23 cellular contexts compared by ENCODE assay signal in genomic region chr5:177175336-177175735, GRCh38.
"Had no signal": no experiment of that assay in that cellular context is flagged by ENCODE, and none has a peak within 500 bp of the region (broad histone marks: within the 10 kb centered on the region; RNA-seq: fewer than 3 reads in every experiment).

No MANE protein-coding gene starts in this region.

- DNase-seq: activated CD8-positive, alpha-beta memory T cell treated with anti-CD3 and anti-CD28 coated beads, Interleukin-2, amount 50 U/mL, for 48 hours; activated naive CD4-positive, alpha-beta T cell treated with Interleukin-2 at 50 U/mL for 16 hours; activated naive CD8-positive, alpha-beta T cell treated with anti-CD3 and anti-CD28 coated beads for 36 hours; activated T-cell treated with anti-CD3 and anti-CD28 coated beads, Interleukin-2, amount 50 U/mL, for 4 hours; central memory CD4-positive, alpha-beta T cell; dermis blood vessel endothelial cell; effector CD8-positive, alpha-beta T cell; erythroblast; foreskin fibroblast; left cardiac atrium; mesenchymal stem cell; mucosa of descending colon; occipital lobe; posterior cingulate gyrus; retina; spleen; stimulated activated CD4-positive, alpha-beta T cell treated with anti-CD3 and anti-CD28 coated beads, Interleukin-4, amount 100 ng/mL, for 1 hour; stimulated activated naive CD8-positive, alpha-beta T cell treated with anti-CD3 and anti-CD28 coated beads, Interleukin-15, Interleukin-2, amounts not matched to agents 100 U/mL and 50 U/mL, for 24 hours; upper lobe of left lung; WERI-Rb-1 had no signal

- FAIRE-seq: astrocyte had no signal

- H3K27me3 ChIP-seq: spleen, upper lobe of left lung had no signal

- H3K4me3 ChIP-seq: mucosa of descending colon, spleen, upper lobe of left lung had no signal

- H3K9me3 ChIP-seq: mucosa of descending colon, spleen, upper lobe of left lung had no signal

- H3K27ac ChIP-seq: spleen, upper lobe of left lung, WERI-Rb-1 had no signal

- ATAC-seq: activated T-cell treated with anti-CD3 and anti-CD28 coated beads, Interleukin-2, amount 50 U/mL, for 4 hours; left cardiac atrium; mucosa of descending colon; stimulated activated naive CD8-positive, alpha-beta T cell treated with anti-CD3 and anti-CD28 coated beads, Interleukin-15, Interleukin-2, amounts not matched to agents 100 U/mL and 50 U/mL, for 24 hours had no signal

- H3K27ac Mint-ChIP-seq: activated naive CD8-positive, alpha-beta T cell treated with anti-CD3 and anti-CD28 coated beads for 36 hours; activated T-helper 2 cell treated with anti-CD3 and anti-CD28 coated beads, Interferon-gamma antibody, Interleukin-2, Interleukin-4, amounts not matched to agents 10 μg/mL and 5 μg/mL and 100 μg/mL, durations not matched to agents 14 hours and 24 hours and 36 hours; T-helper 2 cell treated with Interferon-gamma antibody and Interleukin-4, amounts not matched to agents 5 μg/mL and 100 μg/mL, for 36 hours had no signal

- H3K4me3 Mint-ChIP-seq: activated naive CD8-positive, alpha-beta T cell treated with anti-CD3 and anti-CD28 coated beads for 36 hours; activated T-cell treated with anti-CD3 and anti-CD28 coated beads, Interleukin-2, amount 50 U/mL, for 4 hours; T-helper 2 cell treated with Interferon-gamma antibody and Interleukin-4, amounts not matched to agents 5 μg/mL and 100 μg/mL, for 36 hours had no signal

- H3K36me3 ChIP-seq: upper lobe of left lung, WERI-Rb-1 had no signal

- H3K9me3 Mint-ChIP-seq: activated naive CD8-positive, alpha-beta T cell treated with anti-CD3 and anti-CD28 coated beads for 36 hours; activated T-cell treated with anti-CD3 and anti-CD28 coated beads, Interleukin-2, amount 50 U/mL, for 4 hours; activated T-helper 2 cell treated with anti-CD3 and anti-CD28 coated beads, Interferon-gamma antibody, Interleukin-2, Interleukin-4, amounts not matched to agents 10 μg/mL and 5 μg/mL and 100 μg/mL, durations not matched to agents 14 hours and 24 hours and 36 hours; T-helper 2 cell treated with Interferon-gamma antibody and Interleukin-4, amounts not matched to agents 5 μg/mL and 100 μg/mL, for 36 hours had no signal

- H3K27me3 Mint-ChIP-seq: activated naive CD8-positive, alpha-beta T cell treated with anti-CD3 and anti-CD28 coated beads for 36 hours had no signal
